ENCODE assay signal across 8 cellular contexts in genomic region chr2:218323526-218324472, GRCh38. TPM values are rescaled to one million over a fixed set of nuclear protein-coding genes. Genes with fewer than 3 reads are reported as not detected.
DNase-seq lines count a peak whose midpoint lies in the region; ATAC-seq, FAIRE-seq and TF ChIP-seq lines count a peak whose summit lies in the region.

No MANE protein-coding gene starts in this region.

- DNase-seq in DMS53 (lab: John Stamatoyannopoulos, UW) = peak; percentile 43
- DNase-seq in DMS53 treated with DMSO at 0.1 percent for 48 hours (lab: John Stamatoyannopoulos, UW; ENCODE audit: unreplicated experiment) = no peak
- DNase-seq in NCI-H345 treated with DMSO at 0.1 percent for 48 hours (lab: John Stamatoyannopoulos, UW; ENCODE audit: unreplicated experiment) = peak; percentile 13
- peak; percentile 88 for DNase-seq in kidney
- no peak for DNase-seq in stimulated activated naive CD8-positive, alpha-beta T cell treated with anti-CD3 and anti-CD28 coated beads, Interleukin-15, amount 100 ng/mL, for 72 hours
- DNase-seq in frontal cortex (ENCODE audit: low spot score in 2 of 2) = no peak

- H3K4me3 Mint-ChIP-seq in brain = peak overlapping the region; percentile 93 to 99 (median 94)
- H3K4me3 Mint-ChIP-seq in stimulated activated naive CD8-positive, alpha-beta T cell treated with anti-CD3 and anti-CD28 coated beads, Interleukin-15, amount 100 ng/mL, for 72 hours = peak overlapping the region; percentile 73 to 86

- peak overlapping the region; percentile 87 to 90 for H3K4me3 ChIP-seq in kidney (ENCODE audit: low read length in 2 of 2)

- peaks cover 13 to 22% of the 10 kb centered on the region in 2 donors for H3K4me1 ChIP-seq in kidney (ENCODE audit: control insufficient read depth in 1 of 2, insufficient read depth in 1 of 2, low read depth in 1 of 2, low read length in 2 of 2)

- peaks cover 44% of the 10 kb centered on the region for H3K4me1 Mint-ChIP-seq in brain
- peaks cover 39% of the 10 kb centered on the region for H3K4me1 Mint-ChIP-seq in stimulated activated naive CD8-positive, alpha-beta T cell treated with anti-CD3 and anti-CD28 coated beads, Interleukin-15, amount 100 ng/mL, for 72 hours

- H3K27me3 Mint-ChIP-seq in brain = peaks cover 16% of the 10 kb centered on the region
- peaks cover 10% of the 10 kb centered on the region for H3K27me3 Mint-ChIP-seq in stimulated activated naive CD8-positive, alpha-beta T cell treated with anti-CD3 and anti-CD28 coated beads, Interleukin-15, amount 100 ng/mL, for 72 hours

- no peak for ATAC-seq in stimulated activated naive CD8-positive, alpha-beta T cell treated with anti-CD3 and anti-CD28 coated beads, Interleukin-15, amount 100 ng/mL, for 72 hours
- no peak for ATAC-seq in GM21576 (IDR thresholded peaks at IDR 0.05; ENCODE audit: unreplicated experiment)

- peak overlapping the region; percentile 73 to 90 for H3K9ac ChIP-seq in kidney (ENCODE audit: low read length in 2 of 2)

- H3K27ac ChIP-seq in kidney (ENCODE audit: low read depth in 2 of 2, low read length in 2 of 2) = peak overlapping the region; percentile 75 to 91

- H3K27ac Mint-ChIP-seq in brain = peak overlapping the region; percentile 72 to 95 (median 87)
- H3K27ac Mint-ChIP-seq in stimulated activated naive CD8-positive, alpha-beta T cell treated with anti-CD3 and anti-CD28 coated beads, Interleukin-15, amount 100 ng/mL, for 72 hours = peak overlapping the region; percentile 8 to 87

- H3K9me3 ChIP-seq in kidney (ENCODE audit: control insufficient read depth in 1 of 2, low read length in 2 of 2) = no peaks in the 10 kb centered on the region

- TF ChIP-seq CTCF in brain (conservative IDR thresholded peaks at IDR 0.05) (no peak), kidney (IDR thresholded peaks at IDR 0.05; ENCODE audit: borderline replicate concordance, extremely low read depth, insufficient read depth) (no peak)

- FAIRE-seq in kidney (lab: Jason Lieb, UNC) (no peak), frontal cortex (lab: Jason Lieb, UNC) (no peak)

- H3K36me3 Mint-ChIP-seq in brain = no peaks in the 10 kb centered on the region

- no peaks in the 10 kb centered on the region for H3K36me3 ChIP-seq in kidney (ENCODE audit: control insufficient read depth in 1 of 2, insufficient read depth in 2 of 2, low read length in 2 of 2)

- peaks cover 0 to 3% (median 0%) of the 10 kb centered on the region in 5 experiments for H3K9me3 Mint-ChIP-seq in brain
- no peaks in the 10 kb centered on the region for H3K9me3 Mint-ChIP-seq in stimulated activated naive CD8-positive, alpha-beta T cell treated with anti-CD3 and anti-CD28 coated beads, Interleukin-15, amount 100 ng/mL, for 72 hours

- intact Hi-C loops in kidney (cut with DNase I) = no loop called here

RNA-seq across cellular contexts. Expression of gene TMBIM1, which starts 31.5 kb away (rescaled TPM):
- polyA plus RNA-seq in brain (ENCODE audit: insufficient read depth, low read depth, low replicate concordance) (58.7 TPM), kidney (ENCODE audit: insufficient read depth, low read depth, low replicate concordance) (130 TPM)
- total RNA-seq in kidney (217 TPM), frontal cortex (9.4 TPM)

RNA-seq across cellular contexts. Expression of gene CATIP, which starts 32.9 kb away (rescaled TPM):
- polyA plus RNA-seq in brain (ENCODE audit: insufficient read depth, low read depth, low replicate concordance) (not detected), kidney (ENCODE audit: insufficient read depth, low read depth, low replicate concordance) (7.6 TPM)
- total RNA-seq in kidney (6.2 TPM), frontal cortex (not detected)

RNA-seq across cellular contexts. Expression of gene PNKD, which starts 53.5 kb away (rescaled TPM):
- polyA plus RNA-seq in brain (ENCODE audit: insufficient read depth, low read depth, low replicate concordance) (119 TPM), kidney (ENCODE audit: insufficient read depth, low read depth, low replicate concordance) (244 TPM)
- total RNA-seq in kidney (90.6 TPM), frontal cortex (15.1 TPM)

RNA-seq across cellular contexts. Expression of gene AAMP, which starts 53.9 kb away (rescaled TPM):
- 115 TPM for polyA plus RNA-seq in brain (ENCODE audit: insufficient read depth, low read depth, low replicate concordance)
- 70.1 TPM for total RNA-seq in kidney
- polyA plus RNA-seq in kidney (ENCODE audit: insufficient read depth, low read depth, low replicate concordance) = 108 TPM
- 98.2 TPM for total RNA-seq in frontal cortex

RNA-seq across cellular contexts. Expression of gene SLC11A1, which starts 58.3 kb away (rescaled TPM):
- polyA plus RNA-seq in brain (ENCODE audit: insufficient read depth, low read depth, low replicate concordance) (1.7 TPM), kidney (ENCODE audit: insufficient read depth, low read depth, low replicate concordance) (1.2 TPM)
- total RNA-seq in kidney (37.6 TPM), frontal cortex (0.82 TPM)

Comparison
In these comparisons a context has a peak if more than half of its experiments do, and no peak if none do; other contexts are left out.
1. DNase-seq: peak in DMS53 (single experiment), NCI-H345 treated with DMSO at 0.1 percent for 48 hours (single experiment) and kidney (single experiment); none in DMS53 treated with DMSO at 0.1 percent for 48 hours (single experiment), stimulated activated naive CD8-positive, alpha-beta T cell treated with anti-CD3 and anti-CD28 coated beads, Interleukin-15, amount 100 ng/mL, for 72 hours (0 of 2) and frontal cortex (0 of 2).
2. RNA of gene TMBIM1, which starts 31.5 kb away (total RNA-seq): 217 TPM in kidney (single experiment); 9.4 TPM in frontal cortex (single experiment); every median in the first group is over 10 times any median in the second.